17 cellular contexts compared by ENCODE assay signal in the genomic region with DNA sequence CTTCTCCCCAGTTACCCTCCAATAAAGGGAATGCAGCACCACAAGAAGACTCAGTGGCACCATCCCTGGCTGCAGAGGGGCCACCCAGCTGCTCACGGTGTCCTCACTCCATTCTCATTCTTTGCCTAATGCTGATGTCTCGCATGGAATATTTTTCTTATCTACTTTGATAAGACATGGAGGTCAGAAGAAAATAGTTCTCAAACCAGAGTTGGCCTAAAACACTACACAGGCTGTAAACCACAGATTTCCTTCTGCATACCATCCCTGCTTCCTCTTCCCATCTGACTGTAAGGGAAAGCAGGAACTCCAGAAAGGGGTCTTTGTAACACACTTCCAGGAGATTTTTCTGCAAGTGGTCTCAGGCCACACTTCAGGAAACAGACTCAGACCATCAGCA.
"Had no signal": no experiment of that assay in that cellular context is flagged by ENCODE, and none has a peak within 500 bp of the region (broad histone marks: within the 10 kb centered on the region; RNA-seq: fewer than 3 reads in every experiment).

No MANE protein-coding gene starts in this region.

- DNase-seq: activated CD4-positive, alpha-beta T cell treated with anti-CD3 and anti-CD28 coated beads, Interleukin-2, amount 10 ng/mL, durations not matched to agents 7 days and 5 days; activated CD8-positive, alpha-beta memory T cell treated with anti-CD3 and anti-CD28 coated beads for 24 hours; activated naive CD4-positive, alpha-beta T cell treated with Interleukin-2 at 50 U/mL for 16 hours; activated naive CD8-positive, alpha-beta T cell treated with anti-CD3 and anti-CD28 coated beads, Interleukin-2, amount 50 U/mL, for 24 hours; cerebellar nuclear complex; dermis blood vessel endothelial cell; effector memory CD8-positive, alpha-beta T cell; nephron progenitor cell; stimulated activated naive CD8-positive, alpha-beta T cell treated with anti-CD3 and anti-CD28 coated beads, Interleukin-15, amount 100 ng/mL, for 72 hours; T-helper 17 cell; testis; upper lobe of right lung had no signal

- H3K9me3 ChIP-seq: ascending aorta, breast epithelium, sigmoid colon, spleen, testis, upper lobe of right lung had no signal

- H3K27ac ChIP-seq: breast epithelium, upper lobe of right lung had no signal

- H3K4me1 ChIP-seq: ascending aorta, breast epithelium, sigmoid colon had no signal

- H3K36me3 ChIP-seq: ascending aorta, breast epithelium, sigmoid colon, spleen, upper lobe of right lung had no signal

- H3K27me3 ChIP-seq: ascending aorta, breast epithelium, sigmoid colon, spleen, testis, upper lobe of right lung had no signal

- ATAC-seq: activated naive CD8-positive, alpha-beta T cell treated with anti-CD3 and anti-CD28 coated beads, Interleukin-2, amount 50 U/mL, for 24 hours; effector memory CD8-positive, alpha-beta T cell; left lobe of liver; stimulated activated naive CD8-positive, alpha-beta T cell treated with anti-CD3 and anti-CD28 coated beads, Interleukin-15, amount 100 ng/mL, for 72 hours; upper lobe of right lung had no signal

- H3K4me3 ChIP-seq: ascending aorta, breast epithelium, sigmoid colon, spleen, testis, upper lobe of right lung had no signal
